19 cellular contexts compared by ENCODE assay signal in genomic region chr1:7250176-7250575, GRCh38.
A peak's percentile ranks its signal among the peaks of the same experiment; 100 is the strongest.
DNase-seq lines count a peak whose midpoint lies in the region; ATAC-seq and TF ChIP-seq lines count a peak whose summit lies in the region.
"Had no signal": no experiment of that assay in that cellular context is flagged by ENCODE, and none has a peak within 500 bp of the region (broad histone marks: within the 10 kb centered on the region; RNA-seq: fewer than 3 reads in every experiment).

No MANE protein-coding gene starts in this region.

- no peak overlapping the region for H3K27ac Mint-ChIP-seq in activated T-cell treated with anti-CD3 and anti-CD28 coated beads, Interleukin-2, amount 50 U/mL, for 24 hours
- H3K27ac Mint-ChIP-seq: IgD-negative memory B cell had no signal

- DNase-seq in ACHN = peak; percentile 32
- DNase-seq in IMR-90 = no peak
- DNase-seq in colonic mucosa = peak; percentile 7
- peak; percentile 64 for DNase-seq in renal cortical epithelial cell (ENCODE audit: low read depth)
- no peak for DNase-seq in activated T-cell treated with anti-CD3 and anti-CD28 coated beads, Interleukin-2, amount 50 U/mL, for 24 hours
- no peak for DNase-seq in activated CD4-positive, CD25-positive, alpha-beta regulatory T cell treated with anti-CD3 and anti-CD28 coated beads, Interleukin-2, amount 50 U/mL, for 72 hours
- no peak for DNase-seq in activated CD4-positive, alpha-beta T cell treated with anti-CD3 and anti-CD28 coated beads, Interleukin-2, amount 50 U/mL, for 1 hour
- no peak for DNase-seq in NCI-H345 treated with DMSO at 0.1 percent for 48 hours (lab: John Stamatoyannopoulos, UW; ENCODE audit: unreplicated experiment)
- DNase-seq: COR-L47, DMS153, H9, NCI-H146, NCI-H2107, NCI-H345, PC-9, SHP77 had no signal

- CTCF ChIA-PET in IMR-90 (lab: Yijun Ruan, JAX) = no interaction called here

- H2BK5ac ChIP-seq in IMR-90 (ENCODE audit: low read depth, low read length, poor library complexity, severe bottlenecking) = peak overlapping the region; percentile 30

- no peaks in the 10 kb centered on the region for H4K20me1 ChIP-seq in IMR-90 (ENCODE audit: insufficient read depth, low read length)

- no peak overlapping the region for H4K91ac ChIP-seq in IMR-90 (ENCODE audit: insufficient read depth, low read depth, low read length)

- H3K36me3 ChIP-seq in IMR-90 (ENCODE audit: control insufficient read depth, insufficient read depth, low read length) (no peaks in the 10 kb centered on the region), colonic mucosa (no peaks in the 10 kb centered on the region)

- H3K4me1 ChIP-seq in IMR-90 (ENCODE audit: control insufficient read depth, insufficient read depth, low read length) (peaks cover 7% of the 10 kb centered on the region), colonic mucosa (no peaks in the 10 kb centered on the region)

- WGBS in IMR-90 (ENCODE audit: extremely low coverage in 2 of 2, insufficient read length in 1 of 2), 2 experiments = 86% methylated on average over 4 of the region's 10 CpGs; no CpG with 5 or more reads in 1 of the 2 experiments

- H2AK9ac ChIP-seq in IMR-90 (replicated peaks; ENCODE audit: low read depth, low read length, poor library complexity) = peak overlapping the region; percentile 67

- H3K36me3 Mint-ChIP-seq in activated T-cell treated with anti-CD3 and anti-CD28 coated beads, Interleukin-2, amount 50 U/mL, for 24 hours (ENCODE audit: low read depth) = no peaks in the 10 kb centered on the region
- H3K36me3 Mint-ChIP-seq: IgD-negative memory B cell had no signal

- H3K9me3 ChIP-seq in IMR-90 (ENCODE audit: control insufficient read depth, insufficient read depth, low read length) = no peaks in the 10 kb centered on the region
- H3K9me3 ChIP-seq in colonic mucosa = no peaks in the 10 kb centered on the region

- H3K27ac ChIP-seq in IMR-90 (ENCODE audit: insufficient read depth, low read length) (no peak overlapping the region), colonic mucosa (no peak overlapping the region)
- H3K27ac ChIP-seq: C4-2B, PC-9 had no signal

- no peak overlapping the region for H3K9ac ChIP-seq in IMR-90 (ENCODE audit: low read depth, low read length)
- no peak overlapping the region for H3K9ac ChIP-seq in colonic mucosa (ENCODE audit: low read depth in 2 of 2, low read length in 2 of 2)

- H3K14ac ChIP-seq in IMR-90 (replicated peaks; ENCODE audit: low read depth, low read length) = peak overlapping the region; percentile 19; the same call in 1 of the 2 replicates

- no peaks in the 10 kb centered on the region for H3K9me3 Mint-ChIP-seq in activated T-cell treated with anti-CD3 and anti-CD28 coated beads, Interleukin-2, amount 50 U/mL, for 24 hours
- H3K9me3 Mint-ChIP-seq: H9 had no signal

- no peak overlapping the region; the same call in 1 of the 2 replicates for H2BK120ac ChIP-seq in IMR-90 (ENCODE audit: low read depth, low read length)

- H3K4me3 ChIP-seq in IMR-90 (ENCODE audit: insufficient read depth, low read depth, low read length) (no peak overlapping the region), colonic mucosa (no peak overlapping the region)
- H3K4me3 ChIP-seq: GM12878, PC-9 had no signal

- TF ChIP-seq RAD21 in IMR-90 (IDR thresholded peaks at IDR 0.05; ENCODE audit: low read length) = no peak

- no peak for TF ChIP-seq POLR2A in IMR-90 (IDR thresholded peaks at IDR 0.05; ENCODE audit: low read depth, low read length)

- H3K79me1 ChIP-seq in IMR-90 (ENCODE audit: low read depth in 1 of 2, low read length in 2 of 2) = no peaks in the 10 kb centered on the region

- H2AFZ ChIP-seq in IMR-90 (replicated peaks; ENCODE audit: low read length, poor library complexity) = peak overlapping the region; percentile 71
- H2AFZ ChIP-seq: PC-9 had no signal

- intact Hi-C loops in IMR-90 (cut with micrococcal nuclease) = no loop called here
- intact Hi-C loops in colonic mucosa (cut with DNase I) = no loop called here

- H4K5ac ChIP-seq in IMR-90 (ENCODE audit: low read depth, low read length) = no peak overlapping the region

- H3K18ac ChIP-seq in IMR-90 (ENCODE audit: low read depth, low read length) = no peak overlapping the region

- H3K9me1 ChIP-seq in IMR-90 (ENCODE audit: insufficient read depth, low read length) = peaks cover 2% of the 10 kb centered on the region; the same call in 1 of the 2 replicates

- H4K8ac ChIP-seq in IMR-90 (ENCODE audit: low read depth in 2 of 2, low read length in 2 of 2) = no peak overlapping the region

- H3K23ac ChIP-seq in IMR-90 (ENCODE audit: low read depth, low read length) = no peak overlapping the region

- no peak overlapping the region for H3K56ac ChIP-seq in IMR-90 (ENCODE audit: extremely low read depth, insufficient read depth, low read length)

- ATAC-seq in IMR-90 (ENCODE audit: low read depth) = no peak
- ATAC-seq: GM12878 had no signal

- H3K4ac ChIP-seq in IMR-90 (ENCODE audit: low read depth, low read length) = no peak overlapping the region

- H2BK15ac ChIP-seq in IMR-90 (ENCODE audit: low read depth, low read length) = no peak overlapping the region

- dilution Hi-C loops in IMR-90 (cut with HindIII; ENCODE audit: low sequenced_read_pairs, unreplicated experiment) = no loop called here

- H2BK20ac ChIP-seq in IMR-90 (ENCODE audit: low read depth, low read length) = peak overlapping the region; percentile 27; the same call in 1 of the 2 replicates

- in situ Hi-C loops in ACHN (cut with HindIII; ENCODE audit: low pct_ligation_motif_present, low pct_unique_long_range_greater_than_20kb, low sequenced_read_pairs) = no loop called here
- in situ Hi-C loops in IMR-90 (cut with MboI; ENCODE audit: low sequenced_read_pairs) = no loop called here

- peak overlapping the region; percentile 75; the same call in 1 of the 2 replicates for H2AK5ac ChIP-seq in IMR-90 (ENCODE audit: low read depth, low read length)

- H3K4me1 Mint-ChIP-seq in activated T-cell treated with anti-CD3 and anti-CD28 coated beads, Interleukin-2, amount 50 U/mL, for 24 hours (ENCODE audit: low read depth) = no peaks in the 10 kb centered on the region
- H3K4me1 Mint-ChIP-seq: IgD-negative memory B cell had no signal

- H3K27me3 ChIP-seq in IMR-90 (ENCODE audit: control insufficient read depth, insufficient read depth, low read length) (no peaks in the 10 kb centered on the region), colonic mucosa (no peaks in the 10 kb centered on the region)

- no peak overlapping the region for H3K4me3 Mint-ChIP-seq in activated T-cell treated with anti-CD3 and anti-CD28 coated beads, Interleukin-2, amount 50 U/mL, for 24 hours
- H3K4me3 Mint-ChIP-seq: H9, IgD-negative memory B cell had no signal

- TF ChIP-seq CTCF in IMR-90 (conservative IDR thresholded peaks at IDR 0.05; ENCODE audit: low read depth, low read length) = no peak
- TF ChIP-seq CTCF in colonic mucosa (IDR thresholded peaks at IDR 0.05) = no peak

- no TSS peak for BruUV-seq in IMR-90 (replicated peaks; lab: Mats Ljungman, UMichigan)

- no peak overlapping the region for H3K4me2 ChIP-seq in IMR-90 (ENCODE audit: low read depth, low read length)
- H3K4me2 ChIP-seq: PC-9 had no signal

- POLR2A ChIA-PET in IMR-90 (lab: Charles Lee; ENCODE audit: unreplicated experiment) = no interaction called here

- H3K27me3 Mint-ChIP-seq in activated T-cell treated with anti-CD3 and anti-CD28 coated beads, Interleukin-2, amount 50 U/mL, for 24 hours = peaks cover 46% of the 10 kb centered on the region

TF ChIP-seq in IMR-90, 13 proteins besides CTCF, POLR2A, EP300 and RAD21:
- TF ChIP-seq SMC3 (IDR thresholded peaks at IDR 0.05; ENCODE audit: low read depth, low read length) (no peak), MAFK (IDR thresholded peaks at IDR 0.05; ENCODE audit: low read depth, low read length) (no peak), FOS (IDR thresholded peaks at IDR 0.05; ENCODE audit: low read depth, low read length) (no peak), CHD1 (IDR thresholded peaks at IDR 0.05; ENCODE audit: low read depth, low read length) (no peak), USF2 (IDR thresholded peaks at IDR 0.05; ENCODE audit: low read depth, low read length) (no peak), BHLHE40 (IDR thresholded peaks at IDR 0.05; ENCODE audit: low read depth, low read length) (no peak), MAZ (IDR thresholded peaks at IDR 0.05; ENCODE audit: borderline replicate concordance, low read depth, low read length) (no peak), RFX5 (IDR thresholded peaks at IDR 0.05; ENCODE audit: low read depth, low read length) (no peak), NFE2L2 (IDR thresholded peaks at IDR 0.05; ENCODE audit: low read depth, low read length) (no peak), CEBPB (IDR thresholded peaks at IDR 0.05; ENCODE audit: low read depth, low read length) (no peak), MXI1 (IDR thresholded peaks at IDR 0.05; ENCODE audit: borderline replicate concordance, low read depth, low read length) (no peak)

Comparison
In these comparisons a context has a peak if more than half of its experiments do, and no peak if none do; other contexts are left out.
1. DNase-seq: peak in ACHN (single experiment), colonic mucosa (single experiment) and renal cortical epithelial cell (single experiment); none in IMR-90 (single experiment), activated T-cell treated with anti-CD3 and anti-CD28 coated beads, Interleukin-2, amount 50 U/mL, for 24 hours (single experiment), activated CD4-positive, CD25-positive, alpha-beta regulatory T cell treated with anti-CD3 and anti-CD28 coated beads, Interleukin-2, amount 50 U/mL, for 72 hours (single experiment), activated CD4-positive, alpha-beta T cell treated with anti-CD3 and anti-CD28 coated beads, Interleukin-2, amount 50 U/mL, for 1 hour (single experiment) and NCI-H345 treated with DMSO at 0.1 percent for 48 hours (single experiment).